In genomic region chr12:10721654-10722501, GRCh38 we compare ENCODE assay signal across 8 cellular contexts. TPM values are rescaled to one million over a fixed set of nuclear protein-coding genes. Genes with fewer than 3 reads are reported as not detected.
DNase-seq lines count a peak whose midpoint lies in the region; ATAC-seq and TF ChIP-seq lines count a peak whose summit lies in the region.

No MANE protein-coding gene starts in this region.

- peak overlapping the region; percentile 97 for H3K4me3 ChIP-seq in HUES48 (ENCODE audit: low read depth, low read length)
- H3K4me3 ChIP-seq in adrenal gland: peak overlapping the region; percentile 86 to 95 (median 90)
- peak overlapping the region; percentile 77 to 100 (median 92) for H3K4me3 ChIP-seq in heart left ventricle
- peak overlapping the region; percentile 91 for H3K4me3 ChIP-seq in trophoblast cell (ENCODE audit: low read depth, low read length)
- H3K4me3 ChIP-seq in upper lobe of left lung: peak overlapping the region; percentile 81 to 94 (median 88)

- peak overlapping the region; percentile 84 for H3K27ac ChIP-seq in HUES48 (ENCODE audit: low read depth, low read length)
- peak overlapping the region; percentile 92 to 99 (median 98) for H3K27ac ChIP-seq in adrenal gland
- peak overlapping the region; percentile 92 to 100 (median 98) for H3K27ac ChIP-seq in heart left ventricle
- H3K27ac ChIP-seq in trophoblast cell (ENCODE audit: low read depth, low read length): peak overlapping the region; percentile 35
- peak overlapping the region; percentile 94 to 99 (median 98) for H3K27ac ChIP-seq in upper lobe of left lung

- peak overlapping the region; percentile 97 for H3K4me2 ChIP-seq in trophoblast cell (ENCODE audit: low read length)

- peak; percentile 82 to 99 (median 93) for TF ChIP-seq EP300 in upper lobe of left lung (IDR thresholded peaks at IDR 0.05)

- 1 to 2% (median 1%) methylated on average over 25 to 26 of the region's 26 CpGs for WGBS in adrenal gland, 4 donors
- 0 to 1% (median 0%) methylated on average over 24 to 26 of the region's 26 CpGs for WGBS in heart left ventricle, 4 donors
- no CpG with 5 or more reads among the region's 26 CpGs for whole genome bisulfite sequencing in trophoblast cell (ENCODE audit: extremely low coverage, insufficient coverage, insufficient read length)
- WGBS in upper lobe of left lung, 2 donors: 0 to 1% methylated on average over 26 of the region's 26 CpGs

- no peaks in the 10 kb centered on the region for H3K9me3 ChIP-seq in HUES48 (ENCODE audit: control insufficient read depth, insufficient read depth, low read length)
- H3K9me3 ChIP-seq in adrenal gland (replicated peaks in 1 of 3): no peaks in the 10 kb centered on the region
- no peaks in the 10 kb centered on the region for H3K9me3 ChIP-seq in heart left ventricle
- no peaks in the 10 kb centered on the region for H3K9me3 ChIP-seq in trophoblast cell (ENCODE audit: insufficient read depth, low read depth, low read length)
- no peaks in the 10 kb centered on the region for H3K9me3 ChIP-seq in upper lobe of left lung

- H4K8ac ChIP-seq in trophoblast cell (ENCODE audit: low read depth, low read length): no peak overlapping the region

- DNase-seq in AG20443 (ENCODE audit: low spot score) (peak; percentile 85), SK-N-DZ (ENCODE audit: low spot score) (peak; percentile 63), adrenal gland (peak; percentile 89 to 97 (median 96)), heart left ventricle (peak; percentile 88 to 96 (median 90)), trophoblast cell (peak; percentile 75 to 84), upper lobe of left lung (peak in 1 of 2 donors; percentile 95)

- no peak overlapping the region for H4K91ac ChIP-seq in trophoblast cell (ENCODE audit: low read depth, low read length)

- peaks cover 51% of the 10 kb centered on the region for H3K4me1 ChIP-seq in HUES48 (ENCODE audit: control insufficient read depth, insufficient read depth, low read length)
- H3K4me1 ChIP-seq in adrenal gland (replicated peaks in 1 of 2): peaks cover 30 to 55% of the 10 kb centered on the region in 2 donors
- H3K4me1 ChIP-seq in heart left ventricle: peaks cover 13 to 60% (median 51%) of the 10 kb centered on the region in 12 donors
- peaks cover 3 to 18% of the 10 kb centered on the region in 2 experiments for H3K4me1 ChIP-seq in trophoblast cell (ENCODE audit: control insufficient read depth in 1 of 2, insufficient read depth in 2 of 2, low read length in 2 of 2)
- H3K4me1 ChIP-seq in upper lobe of left lung: peaks cover 44 to 57% (median 49%) of the 10 kb centered on the region in 4 donors

- H2AFZ ChIP-seq in trophoblast cell (ENCODE audit: insufficient read depth, low read length, poor library complexity): peak overlapping the region; percentile 21

- no peak for TF ChIP-seq CTCF in adrenal gland (IDR thresholded peaks at IDR 0.05)
- TF ChIP-seq CTCF in heart left ventricle (IDR thresholded peaks at IDR 0.05): no peak
- no peak for TF ChIP-seq CTCF in upper lobe of left lung (IDR thresholded peaks at IDR 0.05)

- ATAC-seq in GM19372 (IDR thresholded peaks at IDR 0.05; ENCODE audit: low read depth, unreplicated experiment): peak; percentile 35
- peak; percentile 88 to 94 (median 92) for ATAC-seq in heart left ventricle
- ATAC-seq in upper lobe of left lung (ENCODE audit: low FRiP score in 2 of 2): peak; percentile 93 to 97

- H3K23ac ChIP-seq in trophoblast cell (ENCODE audit: low read length): no peak overlapping the region

- H2BK12ac ChIP-seq in trophoblast cell (ENCODE audit: low read length): no peak overlapping the region

- no peak overlapping the region for H2AK5ac ChIP-seq in trophoblast cell (ENCODE audit: low read length)

- H4K12ac ChIP-seq in trophoblast cell (ENCODE audit: low read depth, low read length): no peak overlapping the region

- peaks cover 7% of the 10 kb centered on the region for H3K79me1 ChIP-seq in trophoblast cell (ENCODE audit: low read length)

- H3K14ac ChIP-seq in trophoblast cell (ENCODE audit: low read length): peak overlapping the region; percentile 7

- peak overlapping the region; percentile 27 for H3K18ac ChIP-seq in trophoblast cell (ENCODE audit: low read length)

- intact Hi-C loops in adrenal gland (cut with DNase I): loop anchor here in 1 of 2 donors (10.0 kb wide), 1 partner anchor 107 kb away; the partner anchor contains the start of gene MAGOHB
- intact Hi-C loops in heart left ventricle (cut with DNase I): loop anchor here in 9 of 10 donors (2.0 to 10.0 kb wide), 10 partner anchors 27 to 517 kb away; partner anchors contain the start of genes MAGOHB (in 6 of the 9) and GABARAPL1 (in 5 of the 9)

- peaks cover 15% of the 10 kb centered on the region for H3K36me3 ChIP-seq in HUES48 (ENCODE audit: control insufficient read depth, insufficient read depth, low read length)
- no peaks in the 10 kb centered on the region for H3K36me3 ChIP-seq in adrenal gland (replicated peaks in 1 of 2)
- H3K36me3 ChIP-seq in heart left ventricle: peaks cover 0 to 12% (median 0%) of the 10 kb centered on the region in 9 donors
- no peaks in the 10 kb centered on the region for H3K36me3 ChIP-seq in trophoblast cell (ENCODE audit: control insufficient read depth in 1 of 2, insufficient read depth in 2 of 2, low read length in 2 of 2)
- H3K36me3 ChIP-seq in upper lobe of left lung: peaks cover 0 to 17% (median 0%) of the 10 kb centered on the region in 4 donors

- peaks cover 8% of the 10 kb centered on the region for H3K27me3 ChIP-seq in HUES48 (ENCODE audit: control insufficient read depth, insufficient read depth, low read length)
- H3K27me3 ChIP-seq in adrenal gland: no peaks in the 10 kb centered on the region
- peaks cover 0 to 5% (median 0%) of the 10 kb centered on the region in 9 donors for H3K27me3 ChIP-seq in heart left ventricle
- H3K27me3 ChIP-seq in trophoblast cell (ENCODE audit: insufficient read depth, low read length): no peaks in the 10 kb centered on the region
- peaks cover 0 to 6% (median 0%) of the 10 kb centered on the region in 4 donors for H3K27me3 ChIP-seq in upper lobe of left lung

- H3K9ac ChIP-seq in HUES48 (ENCODE audit: low read depth, low read length) (peak overlapping the region; percentile 92), trophoblast cell (ENCODE audit: low read length) (peak overlapping the region; percentile 82)

- no peak overlapping the region for H2BK120ac ChIP-seq in trophoblast cell (ENCODE audit: insufficient read depth, low read length, poor library complexity)

- peaks cover 11% of the 10 kb centered on the region for H3K79me2 ChIP-seq in trophoblast cell (ENCODE audit: control insufficient read depth, insufficient read depth, low read length, poor library complexity)

- no peak overlapping the region for H2BK5ac ChIP-seq in trophoblast cell (ENCODE audit: low read depth, low read length, poor library complexity)

- H3K4ac ChIP-seq in trophoblast cell (ENCODE audit: low read depth, low read length): peak overlapping the region; percentile 31

- TF ChIP-seq POLR2A in adrenal gland (IDR thresholded peaks at IDR 0.05) (peak in 1 of 2 donors; percentile 51), heart left ventricle (IDR thresholded peaks at IDR 0.05) (peak in 1 of 2 donors; percentile 30), upper lobe of left lung (IDR thresholded peaks at IDR 0.05) (peak in 2 of 4 donors; percentile 43 to 55)

RNA-seq across cellular contexts. Expression of gene YBX3, which starts 1.2 kb away (rescaled TPM):
- 28.5 and 40.9 TPM in 2 replicates for polyA plus RNA-seq in SK-N-DZ (2014; cell fraction: cytosol; rRNA removed)
- polyA plus RNA-seq in SK-N-DZ (2014; cell fraction: nucleus; rRNA removed): 24.2 and 32.7 TPM in 2 replicates
- total RNA-seq in adrenal gland (100 to 1,000 TPM; 121 to 294 (median 156) TPM), heart left ventricle (1,000 to 10,000 TPM in 2 of 9 donors, 100 to 1,000 TPM in 7; 399 to 2,225 (median 790) TPM), upper lobe of left lung (100 to 1,000 TPM; 216 to 360 (median 287) TPM)
- polyA plus RNA-seq in adrenal gland (100 to 1,000 TPM; 113 to 336 (median 255) TPM), heart left ventricle (1,000 to 10,000 TPM in 1 of 2 donors, 100 to 1,000 TPM in 1; 429 to 1,753 TPM)
- polyA plus RNA-seq in trophoblast cell (2013): 213 and 218 TPM in 2 replicates

RNA-seq across cellular contexts. Expression of gene STYK1, which starts 48.0 kb away (rescaled TPM):
- 0.05 TPM in 1 of 2 replicates, not detected in the other for polyA plus RNA-seq in SK-N-DZ (2014; cell fraction: cytosol; rRNA removed)
- polyA plus RNA-seq in SK-N-DZ (2014; cell fraction: nucleus; rRNA removed): not detected in 2 replicates
- total RNA-seq in adrenal gland (not detected), heart left ventricle (under 1 TPM in 1 of 9 donors, not detected in 8; 0.21 TPM), upper lobe of left lung (10 to 100 TPM in 1 of 6 donors, 1 to 10 TPM in 4, under 1 TPM in 1; 0.30 to 21.9 (median 1.1) TPM)
- polyA plus RNA-seq in adrenal gland (under 1 TPM; 0.08 to 0.13 (median 0.10) TPM), heart left ventricle (under 1 TPM in 1 of 2 donors, not detected in 1; 0.01 TPM)
- polyA plus RNA-seq in trophoblast cell (2013): 1.7 and 1.8 TPM in 2 replicates

Comparison
In these comparisons a context has a peak if more than half of its experiments do, and no peak if none do; other contexts are left out.
1. ATAC-seq: peak in every context shown above with its lines; median percentile 95 in upper lobe of left lung; 92 in heart left ventricle; 35 in GM19372.
2. H3K27ac ChIP-seq: peak in every context shown above with its lines; median percentile 98 in upper lobe of left lung; 98 in adrenal gland; 98 in heart left ventricle; 84 in HUES48; 35 in trophoblast cell.